ENCODE assay signal across 28 cellular contexts in the genomic region with DNA sequence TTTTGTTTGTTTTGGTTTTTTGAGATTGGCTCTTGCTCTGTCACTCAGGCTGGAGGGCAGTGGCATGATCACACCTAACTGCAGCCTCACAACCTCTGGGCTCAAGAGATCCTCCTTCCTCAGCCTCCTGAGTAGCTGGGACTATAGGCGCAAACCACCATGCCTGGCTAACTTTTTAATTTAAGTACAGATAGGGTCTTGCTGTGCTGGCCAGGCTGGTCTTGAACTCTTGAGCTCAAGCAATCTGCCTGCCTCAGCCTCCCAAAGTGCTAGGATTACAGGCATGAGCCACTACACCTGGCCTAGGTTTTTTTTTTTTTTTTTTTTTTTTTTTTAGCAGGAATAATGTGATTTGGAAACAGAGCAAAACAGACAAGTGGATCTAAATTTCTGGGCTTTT. TPM values are rescaled to one million over a fixed set of nuclear protein-coding genes. Genes with fewer than 3 reads are reported as not detected.
"Had no signal": no experiment of that assay in that cellular context is flagged by ENCODE, and none has a peak within 500 bp of the region (broad histone marks: within the 10 kb centered on the region; RNA-seq: fewer than 3 reads in every experiment).

No MANE protein-coding gene starts in this region.

- DNase-seq: colonic mucosa; cortex of kidney; effector CD8-positive, alpha-beta T cell; effector memory CD8-positive, alpha-beta T cell; endodermal cell; erythroblast; esophagus squamous epithelium; foreskin fibroblast; foreskin melanocyte; gastrocnemius medialis; glutamatergic neuron; head of caudate nucleus; heart right ventricle; hippocampal formation; left cardiac atrium; left lung; left ventricle myocardium superior; lower lobe of right lung; mesendoderm; midbrain; naive thymus-derived CD4-positive, alpha-beta T cell had no signal

- H3K27ac Mint-ChIP-seq: dendritic cell treated with granulocyte-macrophage colony-stimulating factor and Interleukin-4, amounts not matched to agents 40 ng/mL and 50 ng/mL, for 4 days; effector memory CD8-positive, alpha-beta T cell; endodermal cell; memory B cell had no signal

- H3K27me3 ChIP-seq: colonic mucosa, esophagus squamous epithelium, gastrocnemius medialis, heart right ventricle, left lung had no signal

- FAIRE-seq: endometrium, islet of Langerhans, keratinocyte had no signal

- H3K4me3 ChIP-seq: colonic mucosa, esophagus squamous epithelium, gastrocnemius medialis, heart right ventricle, left lung, lower lobe of right lung had no signal

- H3K27ac ChIP-seq: colonic mucosa, epithelial cell of prostate, esophagus squamous epithelium, heart right ventricle, left lung, lower lobe of right lung had no signal

- H3K36me3 ChIP-seq: colonic mucosa had no signal

- H3K4me3 Mint-ChIP-seq: dendritic cell treated with granulocyte-macrophage colony-stimulating factor and Interleukin-4, amounts not matched to agents 40 ng/mL and 50 ng/mL, for 4 days; effector memory CD8-positive, alpha-beta T cell; endodermal cell; memory B cell; naive thymus-derived CD4-positive, alpha-beta T cell had no signal

- ATAC-seq: effector memory CD8-positive, alpha-beta T cell; esophagus mucosa; gastrocnemius medialis; heart right ventricle; left cardiac atrium; left lung; left ventricle myocardium superior; lower lobe of right lung; naive thymus-derived CD4-positive, alpha-beta T cell had no signal

- H3K9me3 Mint-ChIP-seq: dendritic cell treated with granulocyte-macrophage colony-stimulating factor and Interleukin-4, amounts not matched to agents 40 ng/mL and 50 ng/mL, for 4 days; effector memory CD8-positive, alpha-beta T cell; memory B cell; naive thymus-derived CD4-positive, alpha-beta T cell had no signal

- H3K9me3 ChIP-seq: colonic mucosa, esophagus squamous epithelium, gastrocnemius medialis, heart right ventricle, left lung, lower lobe of right lung had no signal

- H3K27me3 Mint-ChIP-seq: dendritic cell treated with granulocyte-macrophage colony-stimulating factor and Interleukin-4, amounts not matched to agents 40 ng/mL and 50 ng/mL, for 4 days; effector memory CD8-positive, alpha-beta T cell; memory B cell; naive thymus-derived CD4-positive, alpha-beta T cell had no signal

- H3K4me1 Mint-ChIP-seq: memory B cell had no signal

- H3K4me1 ChIP-seq: colonic mucosa, esophagus squamous epithelium, left lung, lower lobe of right lung had no signal

RNA-seq across cellular contexts. Expression of gene ROPN1L, which starts 50.5 kb away (rescaled TPM):
- total RNA-seq: colonic mucosa, esophagus mucosa had no signal
- polyA plus RNA-seq: keratinocyte had no signal
